23 cellular contexts compared by ENCODE assay signal in the genomic region with DNA sequence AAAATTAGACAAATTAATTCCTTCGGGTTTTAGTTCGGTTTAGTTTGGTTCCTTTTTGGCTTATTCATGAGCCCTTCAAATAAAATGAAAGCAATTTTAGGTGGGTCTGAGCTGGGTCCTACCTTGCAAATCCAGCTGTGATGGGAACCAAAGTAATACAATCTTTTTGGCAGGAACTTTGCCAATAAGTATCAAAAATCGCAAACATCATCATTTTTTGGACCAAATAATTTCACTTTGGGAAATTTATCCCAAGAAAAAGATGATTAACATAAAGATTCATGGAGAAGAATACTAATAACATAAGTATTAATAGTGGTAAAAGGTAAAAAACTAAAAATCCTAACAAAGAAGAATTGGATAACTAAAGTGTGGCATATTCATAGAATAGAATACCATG.
DNase-seq lines count a peak whose midpoint lies in the region; ATAC-seq, FAIRE-seq and TF ChIP-seq lines count a peak whose summit lies in the region.
"Had no signal": no experiment of that assay in that cellular context is flagged by ENCODE, and none has a peak within 500 bp of the region (broad histone marks: within the 10 kb centered on the region; RNA-seq: fewer than 3 reads in every experiment).

No MANE protein-coding gene starts in this region.

- H3K4me1 ChIP-seq in HepG2 (ENCODE audit: insufficient read depth, low read length), result no peaks in the 10 kb centered on the region
- H3K4me1 ChIP-seq in right lobe of liver, result no peaks in the 10 kb centered on the region
- no peaks in the 10 kb centered on the region for H3K4me1 ChIP-seq in K562 (replicated peaks in 1 of 2; ENCODE audit: control insufficient read depth in 2 of 2, insufficient read depth in 2 of 2, low read length in 2 of 2)
- H3K4me1 ChIP-seq: BE2C, BLaER1 had no signal

- TF ChIP-seq POLR2A in HepG2 (IDR thresholded peaks at IDR 0.05; ENCODE audit: insufficient read depth in 1 of 2, low read depth in 2 of 2, low read length in 2 of 2), result no peak
- TF ChIP-seq POLR2A in right lobe of liver (IDR thresholded peaks at IDR 0.05), result no peak
- TF ChIP-seq POLR2A in K562 (conservative IDR thresholded peaks at IDR 0.05), result no peak

- H3K79me2 ChIP-seq in HepG2 (ENCODE audit: insufficient read depth, low read length) (no peaks in the 10 kb centered on the region), K562 (ENCODE audit: control insufficient read depth, insufficient read depth, low read length) (no peaks in the 10 kb centered on the region)

- under 1% methylated on average over 3 of the region's 3 CpGs for WGBS in HepG2 (ENCODE audit: low lambda C conversion rate)
- WGBS in right lobe of liver (ENCODE audit: insufficient coverage, low coverage, low lambda C conversion rate, missing lambda C conversion rate), result 65% methylated on average over 3 of the region's 3 CpGs
- 0% methylated on average over 3 of the region's 3 CpGs for WGBS in K562 (ENCODE audit: insufficient coverage, low coverage, missing lambda C conversion rate)

- no peak overlapping the region for H3K4me3 Mint-ChIP-seq in T-helper 2 cell treated with Interferon-gamma antibody and Interleukin-4, amounts not matched to agents 5 μg/mL and 100 μg/mL, for 36 hours
- H3K4me3 Mint-ChIP-seq: CD14-positive monocyte; CD4-positive, alpha-beta memory T cell; CD4-positive, CD25-positive, alpha-beta regulatory T cell; CD8-positive, alpha-beta memory T cell had no signal

- no peaks in the 10 kb centered on the region for H3K27me3 Mint-ChIP-seq in T-helper 2 cell treated with Interferon-gamma antibody and Interleukin-4, amounts not matched to agents 5 μg/mL and 100 μg/mL, for 36 hours (ENCODE audit: low read depth)
- H3K27me3 Mint-ChIP-seq: CD4-positive, alpha-beta memory T cell; CD4-positive, CD25-positive, alpha-beta regulatory T cell; CD8-positive, alpha-beta memory T cell had no signal

- no peak overlapping the region for H2AFZ ChIP-seq in HepG2 (ENCODE audit: low read length)
- H2AFZ ChIP-seq in K562 (ENCODE audit: low read depth, low read length), result no peak overlapping the region

- intact Hi-C loops in HepG2 (cut with micrococcal nuclease; ENCODE audit: unreplicated experiment), result no loop called here
- intact Hi-C loops in right lobe of liver (cut with DNase I), result no loop called here
- intact Hi-C loops in K562 (cut with micrococcal nuclease), result no loop called here

- no peak overlapping the region for H3K4me3 ChIP-seq in HepG2 (replicated peaks in 1 of 3; ENCODE audit: insufficient read depth in 1 of 3, low read depth in 2 of 3, low read length in 3 of 3)
- no peak overlapping the region for H3K4me3 ChIP-seq in right lobe of liver
- H3K4me3 ChIP-seq in K562, result no peak overlapping the region
- H3K4me3 ChIP-seq: BLaER1, GM12878 had no signal

- TF ChIP-seq CTCF in HepG2 (CRISPR knock-in tag; IDR thresholded peaks at IDR 0.05) (no peak), right lobe of liver (IDR thresholded peaks at IDR 0.05) (no peak), K562 (IDR thresholded peaks at IDR 0.05 in 2 of 3, conservative IDR thresholded peaks at IDR 0.05 in 1 of 3; ENCODE audit: insufficient read depth in 2 of 3, low read depth in 1 of 3, low read length in 3 of 3) (no peak)

- H3K36me3 Mint-ChIP-seq in T-helper 2 cell treated with Interferon-gamma antibody and Interleukin-4, amounts not matched to agents 5 μg/mL and 100 μg/mL, for 36 hours (ENCODE audit: low read depth), result no peaks in the 10 kb centered on the region
- H3K36me3 Mint-ChIP-seq: CD14-positive monocyte; CD4-positive, alpha-beta memory T cell; CD4-positive, CD25-positive, alpha-beta regulatory T cell; CD8-positive, alpha-beta memory T cell had no signal

- no peak overlapping the region for H3K27ac ChIP-seq in HepG2 (ENCODE audit: extremely low read length, insufficient read depth, low read length)
- H3K27ac ChIP-seq in right lobe of liver, result no peak overlapping the region
- no peak overlapping the region for H3K27ac ChIP-seq in K562 (ENCODE audit: extremely low read depth, low read depth, low read length)
- H3K27ac ChIP-seq: 22Rv1, BLaER1 had no signal

- H3K36me3 ChIP-seq in HepG2 (replicated peaks in 1 of 2; ENCODE audit: control insufficient read depth in 1 of 2, insufficient read depth in 2 of 2, low read length in 2 of 2) (no peaks in the 10 kb centered on the region), right lobe of liver (no peaks in the 10 kb centered on the region), K562 (ENCODE audit: control insufficient read depth, insufficient read depth, low read length) (no peaks in the 10 kb centered on the region)
- H3K36me3 ChIP-seq: BE2C, BLaER1 had no signal

- H3K27ac Mint-ChIP-seq in T-helper 2 cell treated with Interferon-gamma antibody and Interleukin-4, amounts not matched to agents 5 μg/mL and 100 μg/mL, for 36 hours, result no peak overlapping the region
- H3K27ac Mint-ChIP-seq: CD14-positive monocyte; CD4-positive, CD25-positive, alpha-beta regulatory T cell; CD8-positive, alpha-beta memory T cell had no signal

- H3K27me3 ChIP-seq in HepG2 (ENCODE audit: control insufficient read depth in 1 of 2, insufficient read depth in 2 of 2, low read length in 2 of 2) (no peaks in the 10 kb centered on the region), right lobe of liver (no peaks in the 10 kb centered on the region), K562 (ENCODE audit: control insufficient read depth in 2 of 2, insufficient read depth in 2 of 2, low read length in 2 of 2) (no peaks in the 10 kb centered on the region)
- H3K27me3 ChIP-seq: BE2C, BLaER1 had no signal

- no peaks in the 10 kb centered on the region for H3K4me1 Mint-ChIP-seq in T-helper 2 cell treated with Interferon-gamma antibody and Interleukin-4, amounts not matched to agents 5 μg/mL and 100 μg/mL, for 36 hours (ENCODE audit: low read depth)
- H3K4me1 Mint-ChIP-seq: CD14-positive monocyte; CD4-positive, alpha-beta memory T cell; CD4-positive, CD25-positive, alpha-beta regulatory T cell; CD8-positive, alpha-beta memory T cell had no signal

- no peak for TF ChIP-seq EP300 in HepG2 (IDR thresholded peaks at IDR 0.05; ENCODE audit: low read depth in 2 of 2, low read length in 2 of 2)
- no peak for TF ChIP-seq EP300 in HepG2 (CRISPR knock-in tag; IDR thresholded peaks at IDR 0.05; ENCODE audit: borderline replicate concordance)
- TF ChIP-seq EP300 in K562 (IDR thresholded peaks at IDR 0.05; ENCODE audit: low read length), result no peak

- H3K9ac ChIP-seq in HepG2 (ENCODE audit: insufficient read depth, low read depth, low read length) (no peak overlapping the region), K562 (ENCODE audit: insufficient read depth in 1 of 2, low read depth in 2 of 2, low read length in 2 of 2) (no peak overlapping the region)
- H3K9ac ChIP-seq: BLaER1 had no signal

- CTCF ChIA-PET in HepG2 (lab: Yijun Ruan, JAX; ENCODE audit: low intra/inter-chr PET ratio, low total read pairs) (no interaction called here), K562 (lab: Yijun Ruan, JAX; ENCODE audit: low intra/inter-chr PET ratio) (no interaction called here)

- BruUV-seq in HepG2 (replicated peaks; lab: Mats Ljungman, UMichigan), result no TSS peak
- no TSS peak for BruUV-seq in K562 (replicated peaks; lab: Mats Ljungman, UMichigan)

- no peak for DNase-seq in HepG2 (ENCODE audit: low spot score)
- DNase-seq in right lobe of liver, result no peak
- no peak for DNase-seq in K562 (ENCODE audit: extremely low read depth in 1 of 4, low spot score in 3 of 4)
- no peak for DNase-seq in midbrain (lab: John Stamatoyannopoulos, UW)
- no peak for DNase-seq in T-helper 2 cell treated with Interferon-gamma antibody and Interleukin-4, amounts not matched to agents 5 μg/mL and 100 μg/mL, for 36 hours (ENCODE audit: low spot score)
- DNase-seq: ACHN; BE2C; C1 segment of cervical spinal cord; Calu3; CD4-positive, alpha-beta memory T cell; CD4-positive, CD25-positive, alpha-beta regulatory T cell; CD8-positive, alpha-beta memory T cell; COR-L47; DMS79 treated with DMSO at 0.1 percent for 48 hours had no signal

- H3K9me1 ChIP-seq in K562 (ENCODE audit: control insufficient read depth, insufficient read depth, low read length), result no peaks in the 10 kb centered on the region

- ATAC-seq in HepG2, result no peak
- no peak for ATAC-seq in right lobe of liver
- ATAC-seq in K562, result no peak
- ATAC-seq: GM12878 had no signal

- H3K4me2 ChIP-seq in HepG2 (ENCODE audit: low read depth, low read length), result no peak overlapping the region
- no peak overlapping the region for H3K4me2 ChIP-seq in K562 (ENCODE audit: insufficient read depth, low read length)
- H3K4me2 ChIP-seq: BLaER1 had no signal

- H3K9me3 ChIP-seq in HepG2 (ENCODE audit: low read length) (no peaks in the 10 kb centered on the region), right lobe of liver (no peaks in the 10 kb centered on the region), K562 (replicated peaks; ENCODE audit: control insufficient read depth, insufficient read depth, low read depth, low read length) (no peaks in the 10 kb centered on the region)
- H3K9me3 ChIP-seq: BE2C, BLaER1 had no signal

- FAIRE-seq in HepG2 (lab: Jason Lieb, UNC), result no peak
- FAIRE-seq in K562 (lab: Jason Lieb, UNC), result no peak
- FAIRE-seq in islet of Langerhans (lab: Jason Lieb, UNC), result peak; percentile 49
- FAIRE-seq: D721Med, G401.6, GM12878, GM12892, GM18507 had no signal

- no peak for TF ChIP-seq RAD21 in HepG2 (CRISPR knock-in tag; IDR thresholded peaks at IDR 0.05)
- TF ChIP-seq RAD21 in K562 (CRISPR knock-in tag; conservative IDR thresholded peaks at IDR 0.05 in 1 of 2, IDR thresholded peaks at IDR 0.05 in 1 of 2), result no peak

- POLR2A ChIA-PET in HepG2 (lab: Yijun Ruan, JAX) (no interaction called here), K562 (lab: Yijun Ruan, JAX) (no interaction called here)

- in situ Hi-C loops in HepG2 (cut with HindIII; ENCODE audit: extremely low pct_ligation_motif_present, low pct_unique_long_range_greater_than_20kb), result no loop called here
- in situ Hi-C loops in K562 (cut with MboI), result no loop called here

- no peaks in the 10 kb centered on the region for H4K20me1 ChIP-seq in HepG2 (ENCODE audit: insufficient read depth, low read length)
- no peaks in the 10 kb centered on the region for H4K20me1 ChIP-seq in K562 (replicated peaks; ENCODE audit: control insufficient read depth, insufficient read depth, low read length)
- H4K20me1 ChIP-seq: BLaER1 had no signal

- peaks cover 17% of the 10 kb centered on the region for H3K9me3 Mint-ChIP-seq in T-helper 2 cell treated with Interferon-gamma antibody and Interleukin-4, amounts not matched to agents 5 μg/mL and 100 μg/mL, for 36 hours

TF ChIP-seq in K562, 482 proteins besides CTCF, POLR2A, EP300 and RAD21:
- TF ChIP-seq RBM39 (optimal IDR thresholded peaks at IDR 0.05; ENCODE audit: low read depth, low read length) (no peak), MAFF (IDR thresholded peaks at IDR 0.05; ENCODE audit: low read length) (peak; percentile 15; the same call in 1 of the 2 replicates), PYGO2 (tag; IDR thresholded peaks at IDR 0.05) (no peak), ZNF316 (IDR thresholded peaks at IDR 0.05) (peak; percentile 28; the same call in 1 of the 2 replicates)
